ENCODE assay signal across 1 cellular context in the genomic region with DNA sequence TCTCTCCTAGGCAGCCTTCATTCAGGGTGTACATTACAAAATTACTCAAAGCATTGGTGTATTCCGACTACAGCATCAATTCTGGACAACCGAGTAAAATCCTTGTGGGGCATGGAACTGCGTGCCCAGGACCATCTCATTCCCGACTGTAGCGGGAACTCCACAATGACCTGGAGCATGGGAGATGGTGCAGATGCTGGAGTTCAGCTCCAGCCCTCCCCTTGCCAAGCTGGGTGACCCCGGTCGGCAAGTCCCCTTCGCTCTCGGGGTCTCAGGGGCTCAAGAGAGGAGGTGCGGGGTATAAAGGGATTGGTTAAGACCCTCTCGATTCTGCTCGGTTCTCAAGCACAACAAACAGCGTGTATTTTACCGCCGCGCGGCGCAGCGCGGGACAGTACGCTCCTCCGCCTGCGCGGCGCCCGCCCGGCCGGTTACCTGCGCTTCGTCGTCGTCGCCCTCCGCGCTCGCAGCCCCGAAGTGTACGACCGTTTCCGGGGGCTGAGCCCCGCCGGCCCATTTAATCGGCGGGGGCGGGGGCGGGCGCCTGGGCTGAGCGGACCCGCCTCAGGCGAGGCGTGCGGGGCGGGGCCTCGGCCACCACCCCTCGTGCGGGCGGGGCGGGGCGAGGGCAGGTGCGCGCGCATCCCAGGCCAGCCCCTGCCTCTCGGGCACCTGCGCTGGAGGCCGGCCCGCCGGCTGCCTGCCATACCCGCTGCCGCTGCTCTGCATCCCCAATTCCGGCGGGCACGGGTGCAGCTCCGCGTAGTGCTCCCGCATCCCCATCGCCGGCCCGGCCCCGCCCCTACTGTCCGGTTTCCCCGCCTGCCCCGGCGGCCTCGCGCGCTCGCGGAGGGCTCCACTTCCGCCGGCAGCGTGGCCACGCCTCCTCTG.
TF ChIP-seq lines count a peak whose summit lies in the region.

A gene (minus strand): TSS at position 493 of the 891 bp plus-strand sequence. CDS start 691 bp downstream, outside the sequence.

TF ChIP-seq in HepG2, 621 proteins besides CTCF, POLR2A, EP300 and RAD21 (continued from another document and continues in another):
- TF ChIP-seq, protein P1, sequence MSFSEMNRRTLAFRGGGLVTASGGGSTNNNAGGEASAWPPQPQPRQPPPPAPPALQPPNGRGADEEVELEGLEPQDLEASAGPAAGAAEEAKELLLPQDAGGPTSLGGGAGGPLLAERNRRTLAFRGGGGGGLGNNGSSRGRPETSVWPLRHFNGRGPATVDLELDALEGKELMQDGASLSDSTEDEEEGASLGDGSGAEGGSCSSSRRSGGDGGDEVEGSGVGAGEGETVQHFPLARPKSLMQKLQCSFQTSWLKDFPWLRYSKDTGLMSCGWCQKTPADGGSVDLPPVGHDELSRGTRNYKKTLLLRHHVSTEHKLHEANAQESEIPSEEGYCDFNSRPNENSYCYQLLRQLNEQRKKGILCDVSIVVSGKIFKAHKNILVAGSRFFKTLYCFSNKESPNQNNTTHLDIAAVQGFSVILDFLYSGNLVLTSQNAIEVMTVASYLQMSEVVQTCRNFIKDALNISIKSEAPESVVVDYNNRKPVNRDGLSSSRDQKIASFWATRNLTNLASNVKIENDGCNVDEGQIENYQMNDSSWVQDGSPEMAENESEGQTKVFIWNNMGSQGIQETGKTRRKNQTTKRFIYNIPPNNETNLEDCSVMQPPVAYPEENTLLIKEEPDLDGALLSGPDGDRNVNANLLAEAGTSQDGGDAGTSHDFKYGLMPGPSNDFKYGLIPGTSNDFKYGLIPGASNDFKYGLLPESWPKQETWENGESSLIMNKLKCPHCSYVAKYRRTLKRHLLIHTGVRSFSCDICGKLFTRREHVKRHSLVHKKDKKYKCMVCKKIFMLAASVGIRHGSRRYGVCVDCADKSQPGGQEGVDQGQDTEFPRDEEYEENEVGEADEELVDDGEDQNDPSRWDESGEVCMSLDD (CRISPR knock-in tag; IDR thresholded peaks at IDR 0.05; ENCODE audit: borderline replicate concordance): no peak
- TF ChIP-seq NR2C2 (CRISPR knock-in tag; IDR thresholded peaks at IDR 0.05; ENCODE audit: borderline replicate concordance) (no peak), PLRG1 (conservative IDR thresholded peaks at IDR 0.05) (no peak), RFX1 (IDR thresholded peaks at IDR 0.05) (no peak), ZNF10 (CRISPR knock-in tag; IDR thresholded peaks at IDR 0.05; ENCODE audit: borderline replicate concordance, low read depth) (no peak), ZNF343 (CRISPR knock-in tag; IDR thresholded peaks at IDR 0.05) (no peak; the same call in 1 of the 2 replicates), TBX2 (CRISPR knock-in tag; IDR thresholded peaks at IDR 0.05; ENCODE audit: borderline replicate concordance) (peak; percentile 27; the same call in 1 of the 2 replicates), BCL6 (CRISPR knock-in tag; IDR thresholded peaks at IDR 0.05) (no peak), CCDC6 (CRISPR knock-in tag; IDR thresholded peaks at IDR 0.05) (peak; percentile 72; the same call in 1 of the 2 replicates), ETV5 (CRISPR knock-in tag; IDR thresholded peaks at IDR 0.05; ENCODE audit: borderline replicate concordance) (peak; percentile 55; the same call in 1 of the 2 replicates), NFIC (IDR thresholded peaks at IDR 0.05; ENCODE audit: low read length) (no peak), CREB1 (IDR thresholded peaks at IDR 0.05) (no peak), CREB1 (CRISPR knock-in tag; IDR thresholded peaks at IDR 0.05) (no peak), THAP11 (CRISPR knock-in tag; IDR thresholded peaks at IDR 0.05) (no peak), ZNF547 (CRISPR knock-in tag; IDR thresholded peaks at IDR 0.05) (no peak; the same call in 1 of the 2 replicates), MEIS1 (CRISPR knock-in tag; IDR thresholded peaks at IDR 0.05; ENCODE audit: borderline replicate concordance) (no peak), NCOA1 (CRISPR knock-in tag; IDR thresholded peaks at IDR 0.05) (no peak), ZSCAN31 (CRISPR knock-in tag; IDR thresholded peaks at IDR 0.05; ENCODE audit: low read depth) (no peak), SALL1 (CRISPR knock-in tag; IDR thresholded peaks at IDR 0.05) (peak; percentile 37), TBX3 (IDR thresholded peaks at IDR 0.05; ENCODE audit: borderline replicate concordance) (no peak), RFX5 (IDR thresholded peaks at IDR 0.05; ENCODE audit: low read depth, low read length) (no peak), KDM5B (CRISPR knock-in tag; IDR thresholded peaks at IDR 0.05; ENCODE audit: borderline replicate concordance) (no peak), FOXP1 (IDR thresholded peaks at IDR 0.05) (no peak), FOXP1 (CRISPR knock-in tag; IDR thresholded peaks at IDR 0.05) (no peak), HOXA5 (CRISPR knock-in tag; IDR thresholded peaks at IDR 0.05) (no peak), DNMT1 (CRISPR knock-in tag; IDR thresholded peaks at IDR 0.05) (no peak), PAF1 (CRISPR knock-in tag; IDR thresholded peaks at IDR 0.05) (no peak; the same call in 1 of the 2 replicates), MAF1 (CRISPR knock-in tag; IDR thresholded peaks at IDR 0.05; ENCODE audit: borderline replicate concordance) (no peak), ZNF326 (CRISPR knock-in tag; IDR thresholded peaks at IDR 0.05; ENCODE audit: borderline replicate concordance) (no peak), ISX (CRISPR knock-in tag; conservative IDR thresholded peaks at IDR 0.05) (no peak), ZNF292 (CRISPR knock-in tag; IDR thresholded peaks at IDR 0.05; ENCODE audit: borderline replicate concordance, low read depth) (no peak), ZNF260 (CRISPR knock-in tag; IDR thresholded peaks at IDR 0.05; ENCODE audit: borderline replicate concordance, low read depth) (no peak), NPAS2 (CRISPR knock-in tag; IDR thresholded peaks at IDR 0.05; ENCODE audit: borderline replicate concordance) (no peak)
- TF ChIP-seq, protein P2, sequence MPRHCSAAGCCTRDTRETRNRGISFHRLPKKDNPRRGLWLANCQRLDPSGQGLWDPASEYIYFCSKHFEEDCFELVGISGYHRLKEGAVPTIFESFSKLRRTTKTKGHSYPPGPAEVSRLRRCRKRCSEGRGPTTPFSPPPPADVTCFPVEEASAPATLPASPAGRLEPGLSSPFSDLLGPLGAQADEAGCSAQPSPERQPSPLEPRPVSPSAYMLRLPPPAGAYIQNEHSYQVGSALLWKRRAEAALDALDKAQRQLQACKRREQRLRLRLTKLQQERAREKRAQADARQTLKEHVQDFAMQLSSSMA (CRISPR knock-in tag; IDR thresholded peaks at IDR 0.05): no peak
- TF ChIP-seq, protein P3, sequence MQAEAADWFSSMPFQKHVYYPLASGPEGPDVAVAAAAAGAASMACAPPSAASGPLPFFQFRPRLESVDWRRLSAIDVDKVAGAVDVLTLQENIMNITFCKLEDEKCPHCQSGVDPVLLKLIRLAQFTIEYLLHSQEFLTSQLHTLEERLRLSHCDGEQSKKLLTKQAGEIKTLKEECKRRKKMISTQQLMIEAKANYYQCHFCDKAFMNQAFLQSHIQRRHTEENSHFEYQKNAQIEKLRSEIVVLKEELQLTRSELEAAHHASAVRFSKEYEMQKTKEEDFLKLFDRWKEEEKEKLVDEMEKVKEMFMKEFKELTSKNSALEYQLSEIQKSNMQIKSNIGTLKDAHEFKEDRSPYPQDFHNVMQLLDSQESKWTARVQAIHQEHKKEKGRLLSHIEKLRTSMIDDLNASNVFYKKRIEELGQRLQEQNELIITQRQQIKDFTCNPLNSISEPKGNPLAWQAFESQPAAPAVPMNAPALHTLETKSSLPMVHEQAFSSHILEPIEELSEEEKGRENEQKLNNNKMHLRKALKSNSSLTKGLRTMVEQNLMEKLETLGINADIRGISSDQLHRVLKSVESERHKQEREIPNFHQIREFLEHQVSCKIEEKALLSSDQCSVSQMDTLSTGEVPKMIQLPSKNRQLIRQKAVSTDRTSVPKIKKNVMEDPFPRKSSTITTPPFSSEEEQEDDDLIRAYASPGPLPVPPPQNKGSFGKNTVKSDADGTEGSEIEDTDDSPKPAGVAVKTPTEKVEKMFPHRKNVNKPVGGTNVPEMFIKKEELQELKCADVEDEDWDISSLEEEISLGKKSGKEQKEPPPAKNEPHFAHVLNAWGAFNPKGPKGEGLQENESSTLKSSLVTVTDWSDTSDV (CRISPR knock-in tag; IDR thresholded peaks at IDR 0.05): no peak
- TF ChIP-seq, protein P4, sequence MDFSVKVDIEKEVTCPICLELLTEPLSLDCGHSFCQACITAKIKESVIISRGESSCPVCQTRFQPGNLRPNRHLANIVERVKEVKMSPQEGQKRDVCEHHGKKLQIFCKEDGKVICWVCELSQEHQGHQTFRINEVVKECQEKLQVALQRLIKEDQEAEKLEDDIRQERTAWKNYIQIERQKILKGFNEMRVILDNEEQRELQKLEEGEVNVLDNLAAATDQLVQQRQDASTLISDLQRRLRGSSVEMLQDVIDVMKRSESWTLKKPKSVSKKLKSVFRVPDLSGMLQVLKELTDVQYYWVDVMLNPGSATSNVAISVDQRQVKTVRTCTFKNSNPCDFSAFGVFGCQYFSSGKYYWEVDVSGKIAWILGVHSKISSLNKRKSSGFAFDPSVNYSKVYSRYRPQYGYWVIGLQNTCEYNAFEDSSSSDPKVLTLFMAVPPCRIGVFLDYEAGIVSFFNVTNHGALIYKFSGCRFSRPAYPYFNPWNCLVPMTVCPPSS (IDR thresholded peaks at IDR 0.05): no peak
- TF ChIP-seq, protein P5, sequence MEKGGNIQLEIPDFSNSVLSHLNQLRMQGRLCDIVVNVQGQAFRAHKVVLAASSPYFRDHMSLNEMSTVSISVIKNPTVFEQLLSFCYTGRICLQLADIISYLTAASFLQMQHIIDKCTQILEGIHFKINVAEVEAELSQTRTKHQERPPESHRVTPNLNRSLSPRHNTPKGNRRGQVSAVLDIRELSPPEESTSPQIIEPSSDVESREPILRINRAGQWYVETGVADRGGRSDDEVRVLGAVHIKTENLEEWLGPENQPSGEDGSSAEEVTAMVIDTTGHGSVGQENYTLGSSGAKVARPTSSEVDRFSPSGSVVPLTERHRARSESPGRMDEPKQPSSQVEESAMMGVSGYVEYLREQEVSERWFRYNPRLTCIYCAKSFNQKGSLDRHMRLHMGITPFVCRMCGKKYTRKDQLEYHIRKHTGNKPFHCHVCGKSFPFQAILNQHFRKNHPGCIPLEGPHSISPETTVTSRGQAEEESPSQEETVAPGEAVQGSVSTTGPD (CRISPR knock-in tag; IDR thresholded peaks at IDR 0.05): no peak
- TF ChIP-seq, protein P6, sequence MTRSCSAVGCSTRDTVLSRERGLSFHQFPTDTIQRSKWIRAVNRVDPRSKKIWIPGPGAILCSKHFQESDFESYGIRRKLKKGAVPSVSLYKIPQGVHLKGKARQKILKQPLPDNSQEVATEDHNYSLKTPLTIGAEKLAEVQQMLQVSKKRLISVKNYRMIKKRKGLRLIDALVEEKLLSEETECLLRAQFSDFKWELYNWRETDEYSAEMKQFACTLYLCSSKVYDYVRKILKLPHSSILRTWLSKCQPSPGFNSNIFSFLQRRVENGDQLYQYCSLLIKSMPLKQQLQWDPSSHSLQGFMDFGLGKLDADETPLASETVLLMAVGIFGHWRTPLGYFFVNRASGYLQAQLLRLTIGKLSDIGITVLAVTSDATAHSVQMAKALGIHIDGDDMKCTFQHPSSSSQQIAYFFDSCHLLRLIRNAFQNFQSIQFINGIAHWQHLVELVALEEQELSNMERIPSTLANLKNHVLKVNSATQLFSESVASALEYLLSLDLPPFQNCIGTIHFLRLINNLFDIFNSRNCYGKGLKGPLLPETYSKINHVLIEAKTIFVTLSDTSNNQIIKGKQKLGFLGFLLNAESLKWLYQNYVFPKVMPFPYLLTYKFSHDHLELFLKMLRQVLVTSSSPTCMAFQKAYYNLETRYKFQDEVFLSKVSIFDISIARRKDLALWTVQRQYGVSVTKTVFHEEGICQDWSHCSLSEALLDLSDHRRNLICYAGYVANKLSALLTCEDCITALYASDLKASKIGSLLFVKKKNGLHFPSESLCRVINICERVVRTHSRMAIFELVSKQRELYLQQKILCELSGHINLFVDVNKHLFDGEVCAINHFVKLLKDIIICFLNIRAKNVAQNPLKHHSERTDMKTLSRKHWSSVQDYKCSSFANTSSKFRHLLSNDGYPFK (CRISPR knock-in tag; IDR thresholded peaks at IDR 0.05; ENCODE audit: borderline replicate concordance): no peak
- TF ChIP-seq, protein P7, sequence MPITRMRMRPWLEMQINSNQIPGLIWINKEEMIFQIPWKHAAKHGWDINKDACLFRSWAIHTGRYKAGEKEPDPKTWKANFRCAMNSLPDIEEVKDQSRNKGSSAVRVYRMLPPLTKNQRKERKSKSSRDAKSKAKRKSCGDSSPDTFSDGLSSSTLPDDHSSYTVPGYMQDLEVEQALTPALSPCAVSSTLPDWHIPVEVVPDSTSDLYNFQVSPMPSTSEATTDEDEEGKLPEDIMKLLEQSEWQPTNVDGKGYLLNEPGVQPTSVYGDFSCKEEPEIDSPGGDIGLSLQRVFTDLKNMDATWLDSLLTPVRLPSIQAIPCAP (CRISPR knock-in tag; IDR thresholded peaks at IDR 0.05; ENCODE audit: low read depth): no peak
- TF ChIP-seq, protein P8, sequence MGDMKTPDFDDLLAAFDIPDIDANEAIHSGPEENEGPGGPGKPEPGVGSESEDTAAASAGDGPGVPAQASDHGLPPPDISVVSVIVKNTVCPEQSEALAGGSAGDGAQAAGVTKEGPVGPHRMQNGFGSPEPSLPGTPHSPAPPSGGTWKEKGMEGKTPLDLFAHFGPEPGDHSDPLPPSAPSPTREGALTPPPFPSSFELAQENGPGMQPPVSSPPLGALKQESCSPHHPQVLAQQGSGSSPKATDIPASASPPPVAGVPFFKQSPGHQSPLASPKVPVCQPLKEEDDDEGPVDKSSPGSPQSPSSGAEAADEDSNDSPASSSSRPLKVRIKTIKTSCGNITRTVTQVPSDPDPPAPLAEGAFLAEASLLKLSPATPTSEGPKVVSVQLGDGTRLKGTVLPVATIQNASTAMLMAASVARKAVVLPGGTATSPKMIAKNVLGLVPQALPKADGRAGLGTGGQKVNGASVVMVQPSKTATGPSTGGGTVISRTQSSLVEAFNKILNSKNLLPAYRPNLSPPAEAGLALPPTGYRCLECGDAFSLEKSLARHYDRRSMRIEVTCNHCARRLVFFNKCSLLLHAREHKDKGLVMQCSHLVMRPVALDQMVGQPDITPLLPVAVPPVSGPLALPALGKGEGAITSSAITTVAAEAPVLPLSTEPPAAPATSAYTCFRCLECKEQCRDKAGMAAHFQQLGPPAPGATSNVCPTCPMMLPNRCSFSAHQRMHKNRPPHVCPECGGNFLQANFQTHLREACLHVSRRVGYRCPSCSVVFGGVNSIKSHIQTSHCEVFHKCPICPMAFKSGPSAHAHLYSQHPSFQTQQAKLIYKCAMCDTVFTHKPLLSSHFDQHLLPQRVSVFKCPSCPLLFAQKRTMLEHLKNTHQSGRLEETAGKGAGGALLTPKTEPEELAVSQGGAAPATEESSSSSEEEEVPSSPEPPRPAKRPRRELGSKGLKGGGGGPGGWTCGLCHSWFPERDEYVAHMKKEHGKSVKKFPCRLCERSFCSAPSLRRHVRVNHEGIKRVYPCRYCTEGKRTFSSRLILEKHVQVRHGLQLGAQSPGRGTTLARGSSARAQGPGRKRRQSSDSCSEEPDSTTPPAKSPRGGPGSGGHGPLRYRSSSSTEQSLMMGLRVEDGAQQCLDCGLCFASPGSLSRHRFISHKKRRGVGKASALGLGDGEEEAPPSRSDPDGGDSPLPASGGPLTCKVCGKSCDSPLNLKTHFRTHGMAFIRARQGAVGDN (CRISPR knock-in tag; IDR thresholded peaks at IDR 0.05): peak; percentile 55
- TF ChIP-seq, protein P9, sequence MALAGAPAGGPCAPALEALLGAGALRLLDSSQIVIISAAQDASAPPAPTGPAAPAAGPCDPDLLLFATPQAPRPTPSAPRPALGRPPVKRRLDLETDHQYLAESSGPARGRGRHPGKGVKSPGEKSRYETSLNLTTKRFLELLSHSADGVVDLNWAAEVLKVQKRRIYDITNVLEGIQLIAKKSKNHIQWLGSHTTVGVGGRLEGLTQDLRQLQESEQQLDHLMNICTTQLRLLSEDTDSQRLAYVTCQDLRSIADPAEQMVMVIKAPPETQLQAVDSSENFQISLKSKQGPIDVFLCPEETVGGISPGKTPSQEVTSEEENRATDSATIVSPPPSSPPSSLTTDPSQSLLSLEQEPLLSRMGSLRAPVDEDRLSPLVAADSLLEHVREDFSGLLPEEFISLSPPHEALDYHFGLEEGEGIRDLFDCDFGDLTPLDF (CRISPR knock-in tag; IDR thresholded peaks at IDR 0.05): no peak
